1 cellular context compared by ENCODE assay signal in the genomic region with DNA sequence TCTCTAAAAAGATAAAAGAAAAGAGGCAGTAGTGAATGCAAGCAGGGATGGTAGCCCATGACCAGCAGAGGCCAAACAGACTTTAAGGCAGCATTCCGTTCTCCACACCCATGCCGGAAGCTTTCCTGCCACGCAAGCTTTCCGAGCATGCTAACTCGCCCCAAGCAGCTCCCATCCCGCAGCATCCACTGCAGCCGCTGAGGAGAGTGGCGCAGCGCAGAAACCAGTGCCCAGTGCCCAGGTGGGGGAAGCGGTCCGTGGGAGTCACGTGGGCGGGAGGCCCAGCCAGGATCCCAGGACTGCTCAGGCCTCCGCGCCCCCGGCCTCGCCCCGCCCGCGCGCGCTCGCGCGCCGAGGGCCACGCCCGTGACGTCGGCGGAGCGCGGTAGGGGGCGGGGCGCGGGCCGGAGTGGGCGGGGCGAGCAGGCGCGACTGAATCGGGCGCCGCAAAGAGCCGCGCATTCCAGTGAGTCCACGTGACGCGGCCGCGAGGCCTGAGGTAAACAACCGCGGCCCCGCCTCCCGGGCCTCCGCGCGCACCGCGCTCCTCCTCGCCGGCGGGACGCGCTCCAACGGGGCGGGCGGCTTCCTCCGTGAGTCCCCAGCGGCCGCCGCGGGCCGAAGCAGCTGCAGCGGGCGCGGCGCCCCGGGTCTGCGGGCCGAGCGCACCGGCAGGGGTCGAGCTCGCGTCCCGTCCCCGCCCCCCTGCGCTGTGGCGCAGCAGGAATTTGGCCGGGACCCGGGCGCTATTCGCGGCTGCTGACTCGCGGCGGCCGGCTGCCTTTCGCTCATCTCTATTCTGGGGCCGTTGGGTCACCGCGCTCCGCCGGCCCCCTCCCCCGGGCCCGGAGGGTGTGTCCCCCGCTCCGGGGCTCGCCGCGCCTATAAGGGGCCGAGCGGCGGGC.
TF ChIP-seq lines count a peak whose summit lies in the region.

A gene with protein sequence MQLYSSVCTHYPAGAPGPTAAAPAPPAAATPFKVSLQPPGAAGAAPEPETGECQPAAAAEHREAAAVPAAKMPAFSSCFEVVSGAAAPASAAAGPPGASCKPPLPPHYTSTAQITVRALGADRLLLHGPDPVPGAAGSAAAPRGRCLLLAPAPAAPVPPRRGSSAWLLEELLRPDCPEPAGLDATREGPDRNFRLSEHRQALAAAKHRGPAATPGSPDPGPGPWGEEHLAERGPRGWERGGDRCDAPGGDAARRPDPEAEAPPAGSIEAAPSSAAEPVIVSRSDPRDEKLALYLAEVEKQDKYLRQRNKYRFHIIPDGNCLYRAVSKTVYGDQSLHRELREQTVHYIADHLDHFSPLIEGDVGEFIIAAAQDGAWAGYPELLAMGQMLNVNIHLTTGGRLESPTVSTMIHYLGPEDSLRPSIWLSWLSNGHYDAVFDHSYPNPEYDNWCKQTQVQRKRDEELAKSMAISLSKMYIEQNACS (plus strand): TSS at position 529 of the 905 bp plus-strand sequence. CDS start 383 bp downstream, outside the sequence.

TF ChIP-seq in A549, 52 proteins besides CTCF, POLR2A, EP300 and RAD21 (continued from another document):
- TF ChIP-seq, protein P1, sequence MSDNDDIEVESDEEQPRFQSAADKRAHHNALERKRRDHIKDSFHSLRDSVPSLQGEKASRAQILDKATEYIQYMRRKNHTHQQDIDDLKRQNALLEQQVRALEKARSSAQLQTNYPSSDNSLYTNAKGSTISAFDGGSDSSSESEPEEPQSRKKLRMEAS (IDR thresholded peaks at IDR 0.05), result peak; percentile 52
- TF ChIP-seq RFX5 (IDR thresholded peaks at IDR 0.05) (no peak), NPAS2 (CRISPR knock-in tag; IDR thresholded peaks at IDR 0.05; ENCODE audit: borderline replicate concordance) (peak; percentile 77; the same call in 1 of the 2 replicates), BHLHE40 (IDR thresholded peaks at IDR 0.05; ENCODE audit: low read depth, low read length) (no peak), CBX8 (IDR thresholded peaks at IDR 0.05) (no peak), CEBPB (IDR thresholded peaks at IDR 0.05) (no peak), PHF8 (IDR thresholded peaks at IDR 0.05; ENCODE audit: borderline replicate concordance, low read depth) (peak; percentile 55; the same call in 1 of the 2 replicates), SREBF2 (IDR thresholded peaks at IDR 0.05) (no peak)
- TF ChIP-seq, protein P2, sequence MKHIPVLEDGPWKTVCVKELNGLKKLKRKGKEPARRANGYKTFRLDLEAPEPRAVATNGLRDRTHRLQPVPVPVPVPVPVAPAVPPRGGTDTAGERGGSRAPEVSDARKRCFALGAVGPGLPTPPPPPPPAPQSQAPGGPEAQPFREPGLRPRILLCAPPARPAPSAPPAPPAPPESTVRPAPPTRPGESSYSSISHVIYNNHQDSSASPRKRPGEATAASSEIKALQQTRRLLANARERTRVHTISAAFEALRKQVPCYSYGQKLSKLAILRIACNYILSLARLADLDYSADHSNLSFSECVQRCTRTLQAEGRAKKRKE (CRISPR knock-in tag; IDR thresholded peaks at IDR 0.05; ENCODE audit: low read depth), result no peak
